ENCODE assay signal across 8 cellular contexts in the genomic region with DNA sequence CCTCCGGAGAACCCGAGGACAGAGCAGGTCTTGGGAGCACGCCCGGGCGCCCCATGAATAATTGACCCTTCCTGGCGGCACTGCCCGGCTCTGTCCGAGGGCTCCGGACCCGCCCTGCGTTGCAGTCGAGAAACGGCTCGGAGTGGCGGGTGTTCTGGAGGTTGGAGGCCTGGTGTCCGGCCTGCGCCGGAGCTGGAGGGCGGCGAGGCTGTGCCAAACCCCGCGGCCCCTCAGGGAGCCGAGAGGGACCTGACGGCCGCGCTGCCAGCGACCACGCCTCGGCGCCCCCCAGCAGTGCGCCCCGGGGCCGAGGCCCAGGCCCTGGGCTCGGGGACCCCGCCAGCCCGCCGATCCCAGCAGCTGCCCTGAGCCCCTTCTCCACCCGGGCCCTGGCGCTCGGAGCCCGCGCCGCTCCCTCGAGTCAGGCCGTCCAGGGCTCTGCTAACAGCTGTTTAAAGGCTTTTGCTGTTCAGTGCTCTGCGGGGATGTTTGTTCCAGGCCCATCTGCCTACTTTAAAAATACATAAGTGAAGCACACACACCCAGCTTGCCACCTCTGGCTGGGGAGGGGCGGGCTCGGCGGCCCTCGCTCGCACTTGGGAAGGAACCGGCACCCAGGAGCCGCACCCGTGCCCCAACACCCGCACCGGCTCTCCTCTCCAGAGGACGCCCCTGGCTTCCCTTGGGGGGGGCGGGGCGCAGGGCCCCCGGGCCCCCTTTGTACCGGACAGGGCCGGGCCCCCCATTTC. TPM values are rescaled to one million over a fixed set of nuclear protein-coding genes. Genes with fewer than 3 reads are reported as not detected.
DNase-seq lines count a peak whose midpoint lies in the region; ATAC-seq and TF ChIP-seq lines count a peak whose summit lies in the region.

No MANE protein-coding gene starts in this region.

- H3K27me3 Mint-ChIP-seq in CD4-positive, alpha-beta T cell = peaks cover 5% of the 10 kb centered on the region
- no peaks in the 10 kb centered on the region for H3K27me3 Mint-ChIP-seq in activated T-helper 17 cell treated with anti-CD3 and anti-CD28 coated beads, Interleukin-2, amount 50 U/mL, for 72 hours
- no peaks in the 10 kb centered on the region for H3K27me3 Mint-ChIP-seq in progenitor cell of endocrine pancreas

- peak overlapping the region; percentile 97 for H3K27ac Mint-ChIP-seq in CD4-positive, alpha-beta T cell
- H3K27ac Mint-ChIP-seq in activated T-helper 17 cell treated with anti-CD3 and anti-CD28 coated beads, Interleukin-2, amount 50 U/mL, for 72 hours = peak overlapping the region; percentile 85
- peak overlapping the region; percentile 98 for H3K27ac Mint-ChIP-seq in progenitor cell of endocrine pancreas

- H3K27me3 ChIP-seq in CD4-positive, alpha-beta T cell (ENCODE audit: control insufficient read depth, insufficient read depth, low read length) = no peaks in the 10 kb centered on the region

- no peak for ATAC-seq in CD4-positive, alpha-beta T cell (ENCODE audit: poor library complexity)
- ATAC-seq in activated T-helper 17 cell treated with anti-CD3 and anti-CD28 coated beads, Interleukin-2, amount 50 U/mL, for 72 hours (replicated peaks) = no peak
- no peak for ATAC-seq in HG03039 (IDR thresholded peaks at IDR 0.05; ENCODE audit: unreplicated experiment)

- peaks cover 12% of the 10 kb centered on the region for H3K36me3 Mint-ChIP-seq in CD4-positive, alpha-beta T cell (ENCODE audit: low read depth)
- peaks cover 6% of the 10 kb centered on the region for H3K36me3 Mint-ChIP-seq in activated T-helper 17 cell treated with anti-CD3 and anti-CD28 coated beads, Interleukin-2, amount 50 U/mL, for 72 hours (ENCODE audit: low read depth)
- no peaks in the 10 kb centered on the region for H3K36me3 Mint-ChIP-seq in progenitor cell of endocrine pancreas (ENCODE audit: insufficient read depth)

- no peaks in the 10 kb centered on the region for H3K9me3 Mint-ChIP-seq in CD4-positive, alpha-beta T cell
- H3K9me3 Mint-ChIP-seq in activated T-helper 17 cell treated with anti-CD3 and anti-CD28 coated beads, Interleukin-2, amount 50 U/mL, for 72 hours = no peaks in the 10 kb centered on the region
- no peaks in the 10 kb centered on the region for H3K9me3 Mint-ChIP-seq in progenitor cell of endocrine pancreas (ENCODE audit: low read depth)

- peak overlapping the region; percentile 100 for H3K4me3 Mint-ChIP-seq in CD4-positive, alpha-beta T cell
- peak overlapping the region; percentile 79 for H3K4me3 Mint-ChIP-seq in activated T-helper 17 cell treated with anti-CD3 and anti-CD28 coated beads, Interleukin-2, amount 50 U/mL, for 72 hours
- peak overlapping the region; percentile 88 for H3K4me3 Mint-ChIP-seq in progenitor cell of endocrine pancreas (ENCODE audit: low read depth)

- no peak for TF ChIP-seq CTCF in CD4-positive, alpha-beta T cell (IDR thresholded peaks at IDR 0.05)
- no peak for TF ChIP-seq CTCF in progenitor cell of endocrine pancreas (IDR thresholded peaks at IDR 0.05; ENCODE audit: unreplicated experiment)

- CTCF ChIA-PET in CD4-positive, alpha-beta T cell (lab: Charles Lee) = no interaction called here

- intact Hi-C loops in CD4-positive, alpha-beta T cell (cut with DNase I, micrococcal nuclease) = loop anchor here (2.0 to 5.0 kb wide), 3 partner anchors 14 to 108 kb away; a partner anchor contains a TSS
- intact Hi-C loops in head of caudate nucleus (cut with DNase I) = loop anchor here (10.0 kb wide), 2 partner anchors 64 to 106 kb away; a partner anchor contains a TSS

- H3K27ac ChIP-seq in CD4-positive, alpha-beta T cell (ENCODE audit: low read depth, low read length) = peak overlapping the region; percentile 56

- no peaks in the 10 kb centered on the region for H3K9me3 ChIP-seq in CD4-positive, alpha-beta T cell (ENCODE audit: control insufficient read depth, low read length)

- H3K4me1 Mint-ChIP-seq in CD4-positive, alpha-beta T cell (ENCODE audit: low read depth) = peaks cover 36% of the 10 kb centered on the region
- H3K4me1 Mint-ChIP-seq in activated T-helper 17 cell treated with anti-CD3 and anti-CD28 coated beads, Interleukin-2, amount 50 U/mL, for 72 hours = peaks cover 32% of the 10 kb centered on the region
- H3K4me1 Mint-ChIP-seq in progenitor cell of endocrine pancreas (ENCODE audit: low read depth) = peaks cover 51% of the 10 kb centered on the region

- POLR2A ChIA-PET in CD4-positive, alpha-beta T cell (lab: Charles Lee) = interaction anchor here (0.9 to 3.9 kb wide), 8 partner anchors 13 to 106 kb away, joined by 3 to 16 read pairs (median 4); a partner anchor contains a TSS

- no peak for DNase-seq in CD4-positive, alpha-beta T cell
- DNase-seq in HT-29 (ENCODE audit: low spot score) = peak; percentile 53
- peak in 31 of 42 donors; percentile 19 to 67 (median 41) for DNase-seq in head of caudate nucleus
- DNase-seq in progenitor cell of endocrine pancreas (ENCODE audit: low spot score, unreplicated experiment) = peak; percentile 32
- DNase-seq in NCI-H2029 treated with DMSO at 0.1 percent for 48 hours (lab: John Stamatoyannopoulos, UW) = no peak
- no peak for DNase-seq in stimulated activated CD4-positive, alpha-beta T cell treated with anti-CD3 and anti-CD28 coated beads, Interleukin-2, amount 100 ng/mL, for 48 hours

RNA-seq across cellular contexts. Expression of a gene that starts 0.8 kb away (rescaled TPM):
- 1 to 10 TPM; 6.5 to 7.7 TPM for total RNA-seq in CD4-positive, alpha-beta T cell
- total RNA-seq in HT-29 (2014; rRNA removed; shearing (Covaris generic)) = 47.3 and 66.9 TPM in 2 replicates
- 10 to 100 TPM; 12.2 to 15.4 TPM for total RNA-seq in activated T-helper 17 cell treated with anti-CD3 and anti-CD28 coated beads, Interleukin-2, amount 50 U/mL, for 72 hours
- 69.3 and 70.0 TPM in 2 replicates for total RNA-seq in progenitor cell of endocrine pancreas

Comparison
In these comparisons a context has a peak if more than half of its experiments do, and no peak if none do; other contexts are left out.
1. DNase-seq: peak in HT-29 (single experiment), head of caudate nucleus (31 of 42) and progenitor cell of endocrine pancreas (single experiment); none in CD4-positive, alpha-beta T cell (0 of 10), NCI-H2029 treated with DMSO at 0.1 percent for 48 hours (single experiment) and stimulated activated CD4-positive, alpha-beta T cell treated with anti-CD3 and anti-CD28 coated beads, Interleukin-2, amount 100 ng/mL, for 48 hours (0 of 2).
2. Peak in every context shown above with its lines, with median percentiles within 50 percentile points of each other: H3K27ac Mint-ChIP-seq and H3K4me3 Mint-ChIP-seq.